Comparison of ENCODE assay signal across 7 cellular contexts in genomic region chr7:20534543-20534942, GRCh38.
"Had no signal": no experiment of that assay in that cellular context is flagged by ENCODE, and none has a peak within 500 bp of the region (broad histone marks: within the 10 kb centered on the region; RNA-seq: fewer than 3 reads in every experiment).

No MANE protein-coding gene starts in this region.

- FAIRE-seq: HTR-8/SVneo had no signal

- DNase-seq: GM23248, GOT3, H9, HCEC 1CT, IMR-90, KBM-7 had no signal

- H3K4me3 ChIP-seq: GM23248 had no signal

- H3K9ac ChIP-seq: GM23248 had no signal

- H2AFZ ChIP-seq: GM23248 had no signal

- H3K27ac ChIP-seq: GM23248 had no signal
